ENCODE assay signal across 37 cellular contexts in the genomic region with DNA sequence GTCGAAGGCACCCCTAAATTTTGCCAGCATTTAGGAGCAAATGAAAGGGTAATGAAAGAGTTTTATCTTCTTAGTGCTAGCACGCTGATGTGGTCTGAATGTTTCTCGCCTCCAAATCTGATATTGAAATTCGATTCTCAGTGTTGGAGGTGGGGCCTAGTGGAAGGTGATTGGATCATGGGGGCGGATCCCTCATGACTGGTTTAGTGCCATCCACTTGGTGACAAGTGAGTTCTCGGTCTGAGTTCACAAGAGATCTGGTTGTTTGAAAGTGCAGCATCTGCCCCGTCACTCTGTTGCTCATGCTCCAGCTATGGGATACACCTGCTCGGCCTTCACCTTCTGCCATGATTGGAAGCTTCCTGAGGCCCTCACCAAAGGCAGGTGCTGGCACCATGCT.
"Had no signal": no experiment of that assay in that cellular context is flagged by ENCODE, and none has a peak within 500 bp of the region (broad histone marks: within the 10 kb centered on the region; RNA-seq: fewer than 3 reads in every experiment).

No MANE protein-coding gene starts in this region.

- DNase-seq: activated CD4-positive, alpha-beta T cell treated with anti-CD3 and anti-CD28 coated beads for 1 hour; activated CD4-positive, alpha-beta T cell treated with anti-CD3 and anti-CD28 coated beads for 48 hours; activated CD4-positive, alpha-beta T cell treated with anti-CD3 and anti-CD28 coated beads, Interleukin-2, amount 50 U/mL, for 4 hours; activated CD4-positive, CD25-positive, alpha-beta regulatory T cell; activated CD8-positive, alpha-beta T cell treated with anti-CD3 and anti-CD28 coated beads for 36 hours; activated gamma-delta T cell; activated naive CD4-positive, alpha-beta T cell treated with Interleukin-2 at 50 U/mL for 16 hours; activated naive CD8-positive, alpha-beta T cell treated with anti-CD3 and anti-CD28 coated beads, Interleukin-2, amount 10 ng/mL, durations not matched to agents 7 days and 5 days; activated T-cell treated with anti-CD3 and anti-CD28 coated beads, Interleukin-2, amount 50 U/mL, for 1 hour; activated T-cell treated with anti-CD3 and anti-CD28 coated beads, Interleukin-2, amount 50 U/mL, for 72 hours; body of pancreas; Kasumi-1; KBM-7; MG63; NCI-H1048; NCI-H1105 treated with DMSO at 0.1 percent for 48 hours; NCI-H1436; NCI-H1694; NCI-H1930; NCI-H2081 treated with DMSO at 0.1 percent for 48 hours; NCI-H526; NCI-H748 treated with DMSO at 0.1 percent for 48 hours; NK-92 treated with Interleukin-12 subunit alpha and Interleukin-12 subunit beta, amount 100 ng/mL, for 24 hours; PC-3; Peyer's patch; RPMI8226; SHP77 treated with DMSO at 0.1 percent for 48 hours; SW 1271; T-helper 1 cell; T-helper 2 cell; T-helper 9 cell had no signal

- H3K4me3 ChIP-seq: body of pancreas, breast epithelium, MG63, Peyer's patch, SJSA1 had no signal

- FAIRE-seq: astrocyte had no signal

- H3K9me3 ChIP-seq: body of pancreas, MG63, Peyer's patch, SJSA1 had no signal

- H3K27me3 ChIP-seq: body of pancreas, breast epithelium, MG63, Peyer's patch had no signal

- H3K36me3 ChIP-seq: breast epithelium, MG63, Peyer's patch, SJSA1 had no signal

- H3K4me1 ChIP-seq: body of pancreas, breast epithelium, Peyer's patch had no signal

- H3K27ac ChIP-seq: body of pancreas, breast epithelium, SJSA1, VCaP had no signal

- ATAC-seq: activated CD8-positive, alpha-beta T cell treated with anti-CD3 and anti-CD28 coated beads for 36 hours; activated T-cell treated with anti-CD3 and anti-CD28 coated beads, Interleukin-2, amount 50 U/mL, for 72 hours; activated T-helper 17 cell treated with anti-CD3 and anti-CD28 coated beads, Interleukin-2, amount 50 U/mL, for 72 hours; body of pancreas; PC-3; SK-N-SH treated with all-trans-retinoic acid at 6 μM for 48 hours had no signal
